Comparison of ENCODE assay signal across 13 cellular contexts in genomic region chr13:30862707-30863106, GRCh38. TPM values are rescaled to one million over a fixed set of nuclear protein-coding genes. Genes with fewer than 3 reads are reported as not detected.
A peak's percentile ranks its signal among the peaks of the same experiment; 100 is the strongest.
DNase-seq lines count a peak whose midpoint lies in the region; ATAC-seq and TF ChIP-seq lines count a peak whose summit lies in the region.
"Had no signal": no experiment of that assay in that cellular context is flagged by ENCODE, and none has a peak within 500 bp of the region (broad histone marks: within the 10 kb centered on the region; RNA-seq: fewer than 3 reads in every experiment).

No MANE protein-coding gene starts in this region.

- intact Hi-C loops in ascending aorta (cut with DNase I) (loop anchor here (1.0 to 10.0 kb wide), 4 partner anchors 13 to 398 kb away; partner anchors contain the start of gene HMGB1), prostate gland (cut with DNase I) (loop anchor here (5.0 to 10.0 kb wide), 3 partner anchors 395 to 608 kb away; partner anchors contain the start of genes HMGB1 and UBE2L5)

- 34% methylated on average over 17 of the region's 17 CpGs for WGBS in prostate gland

- H3K27ac ChIP-seq in ascending aorta = peak overlapping the region; percentile 87 to 97
- peak overlapping the region in 1 of 2 donors; percentile 66 for H3K27ac ChIP-seq in prostate gland

- no peaks in the 10 kb centered on the region for H3K36me3 ChIP-seq in ascending aorta
- no peaks in the 10 kb centered on the region for H3K36me3 ChIP-seq in prostate gland

- no peak for TF ChIP-seq POLR2A in prostate gland (IDR thresholded peaks at IDR 0.05)

- H3K4me3 ChIP-seq in ascending aorta (peak overlapping the region in 1 of 2 donors; percentile 28), iPS-18c (ENCODE audit: insufficient read depth, low read depth, low read length) (peak overlapping the region; percentile 46), prostate gland (no peak overlapping the region)

- H3K27me3 ChIP-seq in ascending aorta = no peaks in the 10 kb centered on the region
- no peaks in the 10 kb centered on the region for H3K27me3 ChIP-seq in prostate gland (replicated peaks; ENCODE audit: insufficient read depth)

- TF ChIP-seq CTCF in ascending aorta (IDR thresholded peaks at IDR 0.05) (no peak), prostate gland (IDR thresholded peaks at IDR 0.05) (no peak)

- ATAC-seq in HG03280 (IDR thresholded peaks at IDR 0.05; ENCODE audit: unreplicated experiment) = no peak
- ATAC-seq in GM21528 (IDR thresholded peaks at IDR 0.05; ENCODE audit: low FRiP score, unreplicated experiment) = no peak
- ATAC-seq: activated CD4-positive, alpha-beta T cell treated with anti-CD3 and anti-CD28 coated beads for 36 hours; activated T-helper 17 cell treated with anti-CD3 and anti-CD28 coated beads, Interleukin-2, amount 50 U/mL, for 72 hours; naive thymus-derived CD4-positive, alpha-beta T cell had no signal

- DNase-seq in EH (ENCODE audit: low read depth) (peak; percentile 34), ascending aorta (ENCODE audit: low spot score in 2 of 2) (peak in 1 of 2 donors; percentile 88), prostate gland (ENCODE audit: low spot score) (peak; percentile 43), NCI-H1436 (lab: John Stamatoyannopoulos, UW) (no peak), KG1 (lab: John Stamatoyannopoulos, UW) (no peak)
- DNase-seq: activated CD4-positive, alpha-beta T cell treated with anti-CD3 and anti-CD28 coated beads for 36 hours; naive thymus-derived CD4-positive, alpha-beta T cell; NCI-H1930; stimulated activated CD4-positive, alpha-beta T cell treated with anti-CD3 and anti-CD28 coated beads, Interleukin-15, amount 100 ng/mL, for 24 hours had no signal

- H3K9me3 ChIP-seq in ascending aorta (no peaks in the 10 kb centered on the region), iPS-18c (ENCODE audit: control insufficient read depth, insufficient read depth, low read length) (no peaks in the 10 kb centered on the region), prostate gland (no peaks in the 10 kb centered on the region)

- H3K4me1 ChIP-seq in ascending aorta = peaks cover 3 to 32% of the 10 kb centered on the region in 2 donors
- H3K4me1 ChIP-seq in prostate gland (replicated peaks) = peaks cover 2% of the 10 kb centered on the region

RNA-seq across cellular contexts. Expression of gene MEDAG, which starts 43.4 kb away (rescaled TPM):
- total RNA-seq in ascending aorta (98.8 TPM), prostate gland (10 to 100 TPM in 1 of 2 donors, under 1 TPM in 1; 0.23 to 13.0 TPM)
- total RNA-seq: activated CD4-positive, alpha-beta T cell treated with anti-CD3 and anti-CD28 coated beads for 36 hours had no signal

Comparison
In these comparisons a context has a peak if more than half of its experiments do, and no peak if none do; other contexts are left out.
1. DNase-seq: peak in EH (single experiment) and prostate gland (single experiment); none in NCI-H1436 (single experiment) and KG1 (single experiment).